9 cellular contexts compared by ENCODE assay signal in the genomic region with DNA sequence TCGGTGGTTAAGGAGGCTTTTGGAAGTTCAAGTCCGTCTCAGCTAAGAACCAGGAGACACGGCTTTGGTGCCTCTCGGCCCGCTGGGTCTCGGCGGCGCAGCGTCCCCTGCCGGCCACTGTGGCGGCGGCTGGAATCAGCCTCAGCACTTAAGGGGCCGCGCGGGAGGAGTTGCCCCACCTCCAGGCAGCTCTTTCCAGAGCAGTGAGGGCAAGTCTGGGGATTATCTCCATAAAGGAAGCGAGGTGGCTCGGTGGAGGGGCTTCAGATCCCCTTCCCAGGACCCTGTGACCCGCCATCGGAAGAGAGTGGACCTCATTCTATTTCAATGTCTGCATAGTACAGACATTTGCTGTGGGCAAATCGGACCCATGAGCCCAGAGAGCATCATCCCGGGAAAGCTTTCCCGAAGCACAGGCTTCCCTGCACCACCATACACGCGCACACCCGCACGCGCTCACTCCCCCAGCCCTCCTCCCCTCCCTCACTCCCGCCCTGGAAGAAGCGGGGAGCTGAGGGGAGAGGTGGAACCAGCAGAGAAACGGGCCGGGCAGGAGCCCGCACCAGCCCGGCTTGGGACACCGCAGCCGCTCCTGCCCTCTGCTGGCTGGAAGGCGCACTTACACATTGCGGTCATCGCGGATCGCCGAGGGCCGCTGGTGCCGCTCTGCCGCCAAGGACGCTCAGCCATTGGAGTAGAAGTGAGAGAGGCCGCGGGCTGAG. TPM values are rescaled to one million over a fixed set of nuclear protein-coding genes. Genes with fewer than 3 reads are reported as not detected.
DNase-seq lines count a peak whose midpoint lies in the region; ATAC-seq and TF ChIP-seq lines count a peak whose summit lies in the region.
"Had no signal": no experiment of that assay in that cellular context is flagged by ENCODE, and none has a peak within 500 bp of the region (broad histone marks: within the 10 kb centered on the region; RNA-seq: fewer than 3 reads in every experiment).

No MANE protein-coding gene starts in this region.

- H3K27me3 ChIP-seq in duodenal mucosa (ENCODE audit: control insufficient read depth in 1 of 2, insufficient read depth in 2 of 2, low read length in 2 of 2) (peaks cover 0 to 5% of the 10 kb centered on the region in 2 donors), lung (ENCODE audit: control insufficient read depth, insufficient read depth) (no peaks in the 10 kb centered on the region)

- H3K4me3 ChIP-seq in duodenal mucosa (ENCODE audit: low read depth in 1 of 2, low read length in 2 of 2) (peak overlapping the region; percentile 85 to 87), lung (peak overlapping the region; percentile 39)

- 0% methylated on average over 47 of the region's 47 CpGs for WGBS in lung, 2 donors

- H3K27ac ChIP-seq in C4-2B (no peak overlapping the region; the same call in 1 of the 2 replicates), duodenal mucosa (ENCODE audit: low read depth, low read length) (no peak overlapping the region), lung (ENCODE audit: low read depth in 1 of 2, low read length in 1 of 2) (peak overlapping the region; percentile 62 to 71)
- H3K27ac ChIP-seq: epithelial cell of prostate had no signal

- ATAC-seq in GM19328 (IDR thresholded peaks at IDR 0.05; ENCODE audit: unreplicated experiment) = peak; percentile 89
- peak; percentile 89 for ATAC-seq in HG03460 (IDR thresholded peaks at IDR 0.05; ENCODE audit: unreplicated experiment)
- peak; percentile 93 for ATAC-seq in lung (ENCODE audit: insufficient read depth, low FRiP score)

- peak; percentile 54 for DNase-seq in NCI-H526 treated with DMSO at 0.1 percent for 48 hours (lab: John Stamatoyannopoulos, UW)
- peak; percentile 64 for DNase-seq in activated CD4-positive, alpha-beta T cell treated with anti-CD3 and anti-CD28 coated beads, Interleukin-2, amount 50 U/mL, for 4 hours
- DNase-seq in lung (ENCODE audit: low spot score) = peak; percentile 84
- DNase-seq in stimulated activated CD4-positive, alpha-beta T cell treated with anti-CD3 and anti-CD28 coated beads, TNF-alpha, amount 100 ng/mL, for 1 hour (ENCODE audit: low read depth in 3 of 3, low spot score in 1 of 3) = peak; percentile 11 to 73 (median 48)

- peak overlapping the region; percentile 44 to 80 for H3K9ac ChIP-seq in duodenal mucosa (ENCODE audit: low read depth in 1 of 2, low read length in 2 of 2)

- H3K36me3 ChIP-seq in duodenal mucosa (ENCODE audit: control insufficient read depth in 1 of 2, insufficient read depth in 2 of 2, low read length in 2 of 2) (no peaks in the 10 kb centered on the region), lung (ENCODE audit: control insufficient read depth in 2 of 2, insufficient read depth in 2 of 2, low read length in 2 of 2) (no peaks in the 10 kb centered on the region)

- H3K4me1 ChIP-seq in duodenal mucosa (ENCODE audit: control insufficient read depth in 1 of 2, insufficient read depth in 2 of 2, low read length in 2 of 2) = peaks cover 8 to 10% of the 10 kb centered on the region in 2 donors
- no peaks in the 10 kb centered on the region for H3K4me1 ChIP-seq in lung (ENCODE audit: control insufficient read depth in 2 of 2, insufficient read depth in 2 of 2, low read length in 2 of 2)

- peak; percentile 98 for TF ChIP-seq CTCF in C4-2B (conservative IDR thresholded peaks at IDR 0.05)
- TF ChIP-seq CTCF in lung (IDR thresholded peaks at IDR 0.05; ENCODE audit: control extremely low read depth, extremely low read depth) = peak; percentile 95

- H3K9me3 ChIP-seq in duodenal mucosa (ENCODE audit: control insufficient read depth in 1 of 2, low read length in 2 of 2) = no peaks in the 10 kb centered on the region
- H3K9me3 ChIP-seq in lung (ENCODE audit: control insufficient read depth in 2 of 2, insufficient read depth in 1 of 2, low read length in 1 of 2) = no peaks in the 10 kb centered on the region

RNA-seq across cellular contexts. Expression of gene RNASE2, which starts 15.9 kb away (rescaled TPM):
- 1 to 10 TPM; 2.4 to 7.8 TPM for total RNA-seq in lung
- 10 to 100 TPM in 1 of 2 donors, 1 to 10 TPM in 1; 8.7 to 65.0 TPM for polyA plus RNA-seq in lung

RNA-seq across cellular contexts. Expression of gene METTL17, which starts 18.6 kb away (rescaled TPM):
- 10 to 100 TPM; 53.8 to 59.6 TPM for total RNA-seq in lung
- 10 to 100 TPM; 51.2 to 67.1 TPM for polyA plus RNA-seq in lung

RNA-seq across cellular contexts. Expression of gene SLC39A2, which starts 27.9 kb away (rescaled TPM):
- not detected for total RNA-seq in lung
- polyA plus RNA-seq in lung = under 1 TPM; 0.02 to 0.08 TPM

RNA-seq across cellular contexts. Expression of gene NDRG2, which starts 53.7 kb away (rescaled TPM):
- total RNA-seq in lung = 100 to 1,000 TPM in 1 of 2 donors, 10 to 100 TPM in 1; 50.6 to 112 TPM
- 10 to 100 TPM; 46.1 to 66.7 TPM for polyA plus RNA-seq in lung

RNA-seq across cellular contexts. Expression of gene TPPP2, which starts 58.9 kb away (rescaled TPM):
- total RNA-seq in lung = under 1 TPM in 1 of 2 donors, not detected in 1; 0.65 TPM
- not detected for polyA plus RNA-seq in lung

Comparison
In these comparisons a context has a peak if more than half of its experiments do, and no peak if none do; other contexts are left out.
1. H3K27ac ChIP-seq: peak in lung (2 of 2); none in C4-2B (single experiment) and duodenal mucosa (single experiment).
2. Peak in every context shown above with its lines, with median percentiles within 50 percentile points of each other: ATAC-seq and DNase-seq.